ENCODE assay signal across 14 cellular contexts in the genomic region with DNA sequence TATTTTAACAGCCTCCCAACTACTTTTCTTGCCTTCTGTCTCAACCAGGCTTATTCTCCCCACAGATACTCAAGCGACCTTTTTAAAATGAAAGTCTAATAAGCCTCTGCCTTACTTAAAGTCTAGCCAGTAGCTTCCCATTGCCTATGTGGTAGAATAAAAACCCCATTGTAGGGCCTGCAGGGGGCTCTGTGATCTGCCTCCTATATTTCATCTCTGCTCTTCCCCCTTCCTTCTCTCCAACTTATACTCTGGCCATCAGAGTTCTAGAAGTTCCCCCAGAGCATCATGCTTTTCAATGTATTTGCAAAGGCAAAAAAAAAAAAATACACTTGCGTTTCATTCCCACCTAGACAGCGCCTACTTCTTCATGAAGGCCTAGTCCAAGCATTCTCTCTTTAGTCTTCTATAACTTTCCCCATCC.
DNase-seq lines count a peak whose midpoint lies in the region; ATAC-seq, FAIRE-seq and TF ChIP-seq lines count a peak whose summit lies in the region.
"Had no signal": no experiment of that assay in that cellular context is flagged by ENCODE, and none has a peak within 500 bp of the region (broad histone marks: within the 10 kb centered on the region; RNA-seq: fewer than 3 reads in every experiment).

No MANE protein-coding gene starts in this region.

- peaks cover 37% of the 10 kb centered on the region for H3K4me1 ChIP-seq in PC-3 (ENCODE audit: insufficient read depth, low read length)
- peaks cover 14% of the 10 kb centered on the region for H3K4me1 ChIP-seq in fibroblast of lung (ENCODE audit: control insufficient read depth, extremely low read depth, insufficient read depth, low read length)
- peaks cover 0 to 25% (median 14%) of the 10 kb centered on the region in 4 donors for H3K4me1 ChIP-seq in tibial nerve

- CTCF ChIA-PET in activated CD4-positive, alpha-beta T cell treated with anti-CD3 and anti-CD28 coated beads for 36 hours (lab: Charles Lee) = interaction anchor here (0.7 to 2.3 kb wide), 8 partner anchors 15 to 186 kb away, joined by 3 to 12 read pairs (median 5); no protein-coding TSS in a partner anchor
- CTCF ChIA-PET in PC-3 (lab: Charles Lee) = interaction anchor here (0.6 to 1.1 kb wide), 4 partner anchors 96 to 566 kb away, joined by 3 to 4 read pairs (median 4); no protein-coding TSS in a partner anchor

- TF ChIP-seq CTCF in PC-3 (conservative IDR thresholded peaks at IDR 0.05; ENCODE audit: low read depth, low read length) (peak; percentile 74), fibroblast of lung (conservative IDR thresholded peaks at IDR 0.05 in 1 of 2, IDR thresholded peaks at IDR 0.05 in 1 of 2; ENCODE audit: low read depth in 1 of 2, low read length in 2 of 2) (peak; percentile 31 to 46), tibial nerve (IDR thresholded peaks at IDR 0.05) (peak in 1 of 5 experiments; percentile 11)

- FAIRE-seq in GM19239 (lab: Jason Lieb, UNC) = no peak

- no peak for TF ChIP-seq POLR2A in tibial nerve (IDR thresholded peaks at IDR 0.05)

- no peak for TF ChIP-seq EP300 in tibial nerve (IDR thresholded peaks at IDR 0.05)

- H4K20me1 ChIP-seq in PC-3 (ENCODE audit: low read length) (no peaks in the 10 kb centered on the region), fibroblast of lung (ENCODE audit: control insufficient read depth, extremely low read depth, insufficient read depth, low read length) (no peaks in the 10 kb centered on the region)

- intact Hi-C loops in activated CD4-positive, alpha-beta T cell treated with anti-CD3 and anti-CD28 coated beads for 36 hours (cut with DNase I, micrococcal nuclease) = loop anchor here (1.0 to 5.0 kb wide), 10 partner anchors 22 to 590 kb away; a partner anchor contains a TSS
- intact Hi-C loops in PC-3 (cut with micrococcal nuclease) = no loop called here

- H2AFZ ChIP-seq in PC-3 (ENCODE audit: low read length) (peak overlapping the region; percentile 18; the same call in 1 of the 2 replicates), fibroblast of lung (ENCODE audit: low read length) (peak overlapping the region; percentile 95)

- H3K4me3 ChIP-seq in PC-3 (ENCODE audit: low read length) (no peak overlapping the region), fibroblast of lung (replicated peaks in 1 of 4; ENCODE audit: control extremely low read depth in 1 of 4, insufficient read depth in 1 of 4, low read depth in 3 of 4, low read length in 4 of 4) (peak overlapping the region; percentile 9 to 51 (median 36)), tibial nerve (no peak overlapping the region)
- H3K4me3 ChIP-seq: MG63 had no signal

- H3K9ac ChIP-seq in PC-3 (ENCODE audit: low read length) (no peak overlapping the region; the same call in 1 of the 2 replicates), fibroblast of lung (ENCODE audit: insufficient read depth, low read length) (no peak overlapping the region)

- H3K4me1 Mint-ChIP-seq in activated CD4-positive, alpha-beta T cell treated with anti-CD3 and anti-CD28 coated beads for 36 hours = peaks cover 27% of the 10 kb centered on the region

- H3K9me3 Mint-ChIP-seq in activated CD4-positive, alpha-beta T cell treated with anti-CD3 and anti-CD28 coated beads for 36 hours (ENCODE audit: low read depth) = no peaks in the 10 kb centered on the region
- H3K9me3 Mint-ChIP-seq: activated naive CD4-positive, alpha-beta T cell treated with anti-CD3 and anti-CD28 coated beads, Interleukin-2, amount 50 U/mL, for 24 hours; stimulated activated memory B cell treated with anti-CD40 and anti-IgM and Interleukin-4, amounts not matched to agents 10 μg/mL and 1 μg/mL and 100 μg/mL, for 72 hours; T-helper 1 cell treated with Interleukin-12 subunit alpha and Interleukin-12 subunit beta and Interleukin-4 antibody, amounts not matched to agents 30 μg/mL and 1 μg/mL, for 36 hours had no signal

- H3K4me3 Mint-ChIP-seq in activated CD4-positive, alpha-beta T cell treated with anti-CD3 and anti-CD28 coated beads for 36 hours = no peak overlapping the region
- H3K4me3 Mint-ChIP-seq: activated naive CD4-positive, alpha-beta T cell treated with anti-CD3 and anti-CD28 coated beads, Interleukin-2, amount 50 U/mL, for 24 hours; stimulated activated memory B cell treated with anti-CD40 and anti-IgM and Interleukin-4, amounts not matched to agents 10 μg/mL and 1 μg/mL and 100 μg/mL, for 72 hours; T-helper 1 cell treated with Interleukin-12 subunit alpha and Interleukin-12 subunit beta and Interleukin-4 antibody, amounts not matched to agents 30 μg/mL and 1 μg/mL, for 36 hours had no signal

- H3K9me2 ChIP-seq in PC-3 (replicated peaks; ENCODE audit: low read length) = no peaks in the 10 kb centered on the region

- WGBS in tibial nerve, 2 donors = 58 to 76% methylated on average over 3 of the region's 3 CpGs

- H3K4me2 ChIP-seq in PC-3 (ENCODE audit: low read length) = peak overlapping the region; percentile 58; the same call in 1 of the 2 replicates
- peak overlapping the region; percentile 69 for H3K4me2 ChIP-seq in fibroblast of lung (ENCODE audit: extremely low read depth, insufficient read depth, low read length)

- H3K36me3 Mint-ChIP-seq in activated CD4-positive, alpha-beta T cell treated with anti-CD3 and anti-CD28 coated beads for 36 hours (ENCODE audit: low read depth) = no peaks in the 10 kb centered on the region
- H3K36me3 Mint-ChIP-seq: activated naive CD4-positive, alpha-beta T cell treated with anti-CD3 and anti-CD28 coated beads, Interleukin-2, amount 50 U/mL, for 24 hours; stimulated activated memory B cell treated with anti-CD40 and anti-IgM and Interleukin-4, amounts not matched to agents 10 μg/mL and 1 μg/mL and 100 μg/mL, for 72 hours had no signal

- BruUV-seq in PC-3 (replicated peaks; lab: Mats Ljungman, UMichigan) = no TSS peak

- H3K27me3 ChIP-seq in PC-3 (ENCODE audit: low read length) = no peaks in the 10 kb centered on the region
- H3K27me3 ChIP-seq in fibroblast of lung (ENCODE audit: control insufficient read depth, insufficient read depth, low read length) = no peaks in the 10 kb centered on the region
- H3K27me3 ChIP-seq in tibial nerve = no peaks in the 10 kb centered on the region
- H3K27me3 ChIP-seq: MG63 had no signal

- H3K9me3 ChIP-seq in PC-3 (ENCODE audit: low read length) = no peaks in the 10 kb centered on the region
- H3K9me3 ChIP-seq in fibroblast of lung (ENCODE audit: control insufficient read depth, insufficient read depth, low read depth, low read length) = no peaks in the 10 kb centered on the region
- no peaks in the 10 kb centered on the region for H3K9me3 ChIP-seq in tibial nerve

- POLR2A ChIA-PET in activated CD4-positive, alpha-beta T cell treated with anti-CD3 and anti-CD28 coated beads for 36 hours (lab: Charles Lee) = interaction anchor here (0.6 to 1.5 kb wide), 6 partner anchors 45 to 746 kb away, joined by 3 to 15 read pairs (median 8); a partner anchor contains a TSS
- POLR2A ChIA-PET in PC-3 (lab: Charles Lee; ENCODE audit: unreplicated experiment) = no interaction called here

- H3K36me3 ChIP-seq in PC-3 (ENCODE audit: low read depth, low read length) (no peaks in the 10 kb centered on the region), fibroblast of lung (ENCODE audit: control insufficient read depth, insufficient read depth, low read length) (no peaks in the 10 kb centered on the region), tibial nerve (no peaks in the 10 kb centered on the region)
- H3K36me3 ChIP-seq: MG63 had no signal

- H3F3A ChIP-seq in PC-3 (ENCODE audit: low read length, unreplicated experiment) = no peaks in the 10 kb centered on the region

- no peaks in the 10 kb centered on the region for H3K27me3 Mint-ChIP-seq in activated CD4-positive, alpha-beta T cell treated with anti-CD3 and anti-CD28 coated beads for 36 hours
- H3K27me3 Mint-ChIP-seq: activated naive CD4-positive, alpha-beta T cell treated with anti-CD3 and anti-CD28 coated beads, Interleukin-2, amount 50 U/mL, for 24 hours; stimulated activated memory B cell treated with anti-CD40 and anti-IgM and Interleukin-4, amounts not matched to agents 10 μg/mL and 1 μg/mL and 100 μg/mL, for 72 hours had no signal

- H3K27ac Mint-ChIP-seq in activated CD4-positive, alpha-beta T cell treated with anti-CD3 and anti-CD28 coated beads for 36 hours = no peak overlapping the region
- H3K27ac Mint-ChIP-seq: activated naive CD4-positive, alpha-beta T cell treated with anti-CD3 and anti-CD28 coated beads, Interleukin-2, amount 50 U/mL, for 24 hours; stimulated activated memory B cell treated with anti-CD40 and anti-IgM and Interleukin-4, amounts not matched to agents 10 μg/mL and 1 μg/mL and 100 μg/mL, for 72 hours; T-helper 1 cell treated with Interleukin-12 subunit alpha and Interleukin-12 subunit beta and Interleukin-4 antibody, amounts not matched to agents 30 μg/mL and 1 μg/mL, for 36 hours had no signal

- peak; percentile 24 for DNase-seq in activated CD4-positive, alpha-beta T cell treated with anti-CD3 and anti-CD28 coated beads for 36 hours
- no peak for DNase-seq in activated CD4-positive, alpha-beta T cell treated with anti-CD3 and anti-CD28 coated beads for 48 hours
- peak; percentile 43 for DNase-seq in PC-3
- peak in 1 of 2 donors; percentile 42 for DNase-seq in fibroblast of lung (ENCODE audit: low read depth in 2 of 2)
- DNase-seq in tibial nerve (ENCODE audit: low spot score in 2 of 2) = no peak
- no peak for DNase-seq in NCI-H526 treated with DMSO at 0.1 percent for 48 hours (lab: John Stamatoyannopoulos, UW)
- no peak for DNase-seq in GM19239 (ENCODE audit: insufficient read length, low spot score)
- DNase-seq: glutamatergic neuron, MG63 had no signal

- H3K27ac ChIP-seq in PC-3 (ENCODE audit: low read length) = peak overlapping the region; percentile 66; the same call in 1 of the 2 replicates
- peak overlapping the region; percentile 69 for H3K27ac ChIP-seq in fibroblast of lung (ENCODE audit: insufficient read depth, low read length)
- H3K27ac ChIP-seq in tibial nerve = peak overlapping the region in 3 of 4 donors; percentile 65 to 90 (median 66)
- H3K27ac ChIP-seq: 22Rv1 had no signal

- peak; percentile 8 for ATAC-seq in activated CD4-positive, alpha-beta T cell treated with anti-CD3 and anti-CD28 coated beads for 36 hours
- ATAC-seq in PC-3 (no peak), HG03196 (IDR thresholded peaks at IDR 0.05; ENCODE audit: unreplicated experiment) (no peak)

- H3K79me2 ChIP-seq in PC-3 (ENCODE audit: low read length) (no peaks in the 10 kb centered on the region), fibroblast of lung (ENCODE audit: control insufficient read depth, insufficient read depth, low read length) (no peaks in the 10 kb centered on the region)

Comparison
In these comparisons a context has a peak if more than half of its experiments do, and no peak if none do; other contexts are left out.
1. DNase-seq: peak in activated CD4-positive, alpha-beta T cell treated with anti-CD3 and anti-CD28 coated beads for 36 hours (single experiment) and PC-3 (single experiment); none in activated CD4-positive, alpha-beta T cell treated with anti-CD3 and anti-CD28 coated beads for 48 hours (single experiment), tibial nerve (0 of 2), NCI-H526 treated with DMSO at 0.1 percent for 48 hours (single experiment) and GM19239 (single experiment).
2. H3K4me3 ChIP-seq: peak in fibroblast of lung (4 of 4); none in PC-3 (single experiment) and tibial nerve (0 of 4).
3. Peak in every context shown above with its lines, with median percentiles within 50 percentile points of each other: H3K27ac ChIP-seq.